12 cellular contexts compared by ENCODE assay signal in genomic region chr2:27154481-27154880, GRCh38. TPM values are rescaled to one million over a fixed set of nuclear protein-coding genes. Genes with fewer than 3 reads are reported as not detected.
DNase-seq lines count a peak whose midpoint lies in the region; TF ChIP-seq lines count a peak whose summit lies in the region.
"Had no signal": no experiment of that assay in that cellular context is flagged by ENCODE, and none has a peak within 500 bp of the region (broad histone marks: within the 10 kb centered on the region; RNA-seq: fewer than 3 reads in every experiment).

No MANE protein-coding gene starts in this region.

- POLR2A ChIA-PET in MCF 10A (lab: Yijun Ruan, JAX) = no interaction called here

- intact Hi-C loops in MCF 10A (cut with micrococcal nuclease) = no loop called here

- H3K27ac Mint-ChIP-seq in nephron progenitor cell (peak overlapping the region; percentile 88), MCF 10A (ENCODE audit: low read depth, unreplicated experiment) (no peak overlapping the region), mesothelial cell of epicardium (no peak overlapping the region)
- H3K27ac Mint-ChIP-seq: CD14-positive monocyte; CD8-positive, alpha-beta T cell had no signal

- H3K4me3 Mint-ChIP-seq in nephron progenitor cell (no peak overlapping the region), MCF 10A (ENCODE audit: unreplicated experiment) (no peak overlapping the region), mesothelial cell of epicardium (no peak overlapping the region)
- H3K4me3 Mint-ChIP-seq: CD14-positive monocyte; CD8-positive, alpha-beta T cell had no signal

- TF ChIP-seq CTCF in nephron progenitor cell (IDR thresholded peaks at IDR 0.05) (no peak), MCF 10A (IDR thresholded peaks at IDR 0.05; ENCODE audit: unreplicated experiment) (no peak), mesothelial cell of epicardium (IDR thresholded peaks at IDR 0.05; ENCODE audit: unreplicated experiment) (no peak)

- H3K36me3 Mint-ChIP-seq in nephron progenitor cell (ENCODE audit: low read depth) (no peaks in the 10 kb centered on the region), MCF 10A (ENCODE audit: insufficient read depth, unreplicated experiment) (no peaks in the 10 kb centered on the region), mesothelial cell of epicardium (no peaks in the 10 kb centered on the region)
- H3K36me3 Mint-ChIP-seq: CD14-positive monocyte; CD8-positive, alpha-beta T cell had no signal

- H3K27me3 Mint-ChIP-seq in nephron progenitor cell (ENCODE audit: low read depth, poor library complexity) (peaks cover 12% of the 10 kb centered on the region), MCF 10A (ENCODE audit: insufficient read depth, unreplicated experiment) (no peaks in the 10 kb centered on the region), mesothelial cell of epicardium (ENCODE audit: low read depth) (peaks cover 2% of the 10 kb centered on the region)

- DNase-seq in amniotic epithelial cell (ENCODE audit: low read depth) = peak; percentile 35
- DNase-seq in left kidney (ENCODE audit: low read depth, low spot score) = peak; percentile 83
- DNase-seq in nephron progenitor cell = peak; percentile 37
- DNase-seq in MCF 10A (ENCODE audit: unreplicated experiment) = no peak
- DNase-seq in mesothelial cell of epicardium (ENCODE audit: low spot score in 2 of 2, unreplicated experiment in 2 of 2) = no peak
- no peak for DNase-seq in NCI-H1930 (lab: John Stamatoyannopoulos, UW)
- no peak for DNase-seq in NCI-H1092 (lab: John Stamatoyannopoulos, UW)
- DNase-seq: CD8-positive, alpha-beta T cell; COR-L47; GF-D8 had no signal

- no peaks in the 10 kb centered on the region for H3K9me3 Mint-ChIP-seq in nephron progenitor cell
- no peaks in the 10 kb centered on the region for H3K9me3 Mint-ChIP-seq in MCF 10A (ENCODE audit: unreplicated experiment)
- H3K9me3 Mint-ChIP-seq in mesothelial cell of epicardium = no peaks in the 10 kb centered on the region
- H3K9me3 Mint-ChIP-seq: CD14-positive monocyte; CD8-positive, alpha-beta T cell had no signal

- BruUV-seq in MCF 10A (replicated peaks; lab: Mats Ljungman, UMichigan) = no TSS peak

- CTCF ChIA-PET in MCF 10A (lab: Yijun Ruan, JAX) = interaction anchor here (0.5 to 1.5 kb wide), 4 partner anchors 15 to 125 kb away, joined by 3 to 4 read pairs (median 4); no protein-coding TSS in a partner anchor

- H3K4me1 Mint-ChIP-seq in nephron progenitor cell (peaks cover 36% of the 10 kb centered on the region), MCF 10A (ENCODE audit: insufficient read depth, unreplicated experiment) (no peaks in the 10 kb centered on the region), mesothelial cell of epicardium (peaks cover 3% of the 10 kb centered on the region)
- H3K4me1 Mint-ChIP-seq: CD14-positive monocyte had no signal

RNA-seq across cellular contexts. Expression of gene TCF23, which starts 5.7 kb away (rescaled TPM):
- not detected in 2 replicates for total RNA-seq in MCF 10A (2022)
- total RNA-seq in mesothelial cell of epicardium = 0.04 TPM in 1 of 3 replicates, not detected in the others
- total RNA-seq: CD8-positive, alpha-beta T cell; H1 had no signal

RNA-seq across cellular contexts. Expression of gene PRR30, which starts 15.3 kb away (rescaled TPM):
- total RNA-seq in MCF 10A (2022) (not detected in 2 replicates), mesothelial cell of epicardium (not detected in 3 replicates)
- total RNA-seq: CD8-positive, alpha-beta T cell; H1 had no signal

RNA-seq across cellular contexts. Expression of gene PREB, which starts 20.0 kb away (rescaled TPM):
- total RNA-seq in MCF 10A (2022) (55.1 and 68.5 TPM in 2 replicates), mesothelial cell of epicardium (38.9 to 42.5 TPM (median 41.6 TPM) in 3 replicates)

RNA-seq across cellular contexts. Expression of gene ABHD1, which starts 30.9 kb away (rescaled TPM):
- total RNA-seq in MCF 10A (2022) (not detected in 2 replicates), mesothelial cell of epicardium (0.95 to 1.5 TPM (median 0.99 TPM) in 3 replicates)

RNA-seq across cellular contexts. Expression of gene CGREF1, which starts 35.6 kb away (rescaled TPM):
- 10.9 and 12.9 TPM in 2 replicates for total RNA-seq in MCF 10A (2022)
- 1.5 to 3.0 TPM (median 1.8 TPM) in 3 replicates for total RNA-seq in mesothelial cell of epicardium
- total RNA-seq: CD8-positive, alpha-beta T cell had no signal

Comparison
In these comparisons a context has a peak if more than half of its experiments do, and no peak if none do; other contexts are left out.
1. DNase-seq: peak in amniotic epithelial cell (single experiment), left kidney (single experiment) and nephron progenitor cell (single experiment); none in MCF 10A (single experiment), mesothelial cell of epicardium (0 of 2), NCI-H1930 (0 of 2) and NCI-H1092 (single experiment).